ENCODE assay signal across 11 cellular contexts in the genomic region with DNA sequence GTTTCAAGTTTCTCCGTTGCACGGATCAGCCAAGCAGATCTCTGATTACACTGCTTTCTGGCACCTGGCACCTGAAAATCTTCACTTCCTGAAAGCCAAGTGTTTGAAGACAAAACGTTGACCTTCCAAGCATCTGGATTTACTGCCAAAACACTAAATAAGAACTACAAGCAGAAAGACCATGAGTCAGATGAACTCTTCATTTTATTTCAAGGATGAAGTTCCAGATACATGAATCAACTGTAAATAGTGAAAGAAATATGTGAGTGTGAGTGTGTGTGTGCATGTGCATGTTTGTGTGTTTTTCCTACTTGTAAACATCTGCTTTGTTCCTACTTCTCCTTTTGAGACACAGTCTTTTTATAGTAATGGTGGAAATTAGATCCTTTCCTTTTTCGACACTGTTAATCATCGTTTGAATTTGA. TPM values are rescaled to one million over a fixed set of nuclear protein-coding genes. Genes with fewer than 3 reads are reported as not detected.
A peak's percentile ranks its signal among the peaks of the same experiment; 100 is the strongest.
DNase-seq lines count a peak whose midpoint lies in the region; ATAC-seq and TF ChIP-seq lines count a peak whose summit lies in the region.
"Had no signal": no experiment of that assay in that cellular context is flagged by ENCODE, and none has a peak within 500 bp of the region (broad histone marks: within the 10 kb centered on the region; RNA-seq: fewer than 3 reads in every experiment).

No MANE protein-coding gene starts in this region.

- H3K27me3 ChIP-seq in IMR-90 (ENCODE audit: control insufficient read depth, insufficient read depth, low read length) (no peaks in the 10 kb centered on the region), ascending aorta (no peaks in the 10 kb centered on the region), colonic mucosa (no peaks in the 10 kb centered on the region)

- no CpG with 5 or more reads among the region's 5 CpGs for WGBS in IMR-90 (ENCODE audit: extremely low coverage in 2 of 2, insufficient read length in 1 of 2), 2 experiments

- intact Hi-C loops in IMR-90 (cut with micrococcal nuclease) (loop anchor here (5.0 kb wide), 1 partner anchor 53 kb away; no protein-coding TSS in a partner anchor), ascending aorta (cut with DNase I) (loop anchor here (10.0 kb wide), 1 partner anchor 1065 kb away; no protein-coding TSS in a partner anchor), colonic mucosa (cut with DNase I) (no loop called here)

- no peak overlapping the region for H4K5ac ChIP-seq in IMR-90 (ENCODE audit: low read depth, low read length)

- DNase-seq in AG08396 (ENCODE audit: low spot score) (peak; percentile 38), IMR-90 (peak; percentile 88), ascending aorta (ENCODE audit: low spot score in 2 of 2) (no peak), kidney glomerular epithelial cell (lab: John Stamatoyannopoulos, UW) (peak; percentile 36), COR-L47 (lab: John Stamatoyannopoulos, UW) (no peak), colonic mucosa (no peak), inferior parietal cortex (ENCODE audit: extremely low spot score) (no peak)
- DNase-seq: MM.1S; stimulated activated naive B cell treated with anti-CD40 and anti-IgM and Interleukin-4, amounts not matched to agents 10 μg/mL and 1 μg/mL and 100 μg/mL, for 72 hours had no signal

- H3K9ac ChIP-seq in IMR-90 (ENCODE audit: low read depth, low read length) (no peak overlapping the region), colonic mucosa (ENCODE audit: low read depth in 2 of 2, low read length in 2 of 2) (no peak overlapping the region)

- CTCF ChIA-PET in IMR-90 (lab: Yijun Ruan, JAX) = interaction anchor here (2.0 kb wide), 1 partner anchor 11 kb away, joined by 7 read pairs; no protein-coding TSS in a partner anchor

- H2AK5ac ChIP-seq in IMR-90 (ENCODE audit: low read depth, low read length) = no peak overlapping the region

- H3K9me3 ChIP-seq in IMR-90 (ENCODE audit: control insufficient read depth, insufficient read depth, low read length) = no peaks in the 10 kb centered on the region
- H3K9me3 ChIP-seq in ascending aorta = no peaks in the 10 kb centered on the region
- no peaks in the 10 kb centered on the region for H3K9me3 ChIP-seq in colonic mucosa

- H2BK120ac ChIP-seq in IMR-90 (ENCODE audit: low read depth, low read length) = peak overlapping the region; percentile 76; the same call in 1 of the 2 replicates

- H3K27ac ChIP-seq in IMR-90 (ENCODE audit: insufficient read depth, low read length) = peak overlapping the region; percentile 66; the same call in 1 of the 2 replicates
- H3K27ac ChIP-seq in ascending aorta = peak overlapping the region; percentile 50 to 67
- H3K27ac ChIP-seq in colonic mucosa = no peak overlapping the region
- H3K27ac ChIP-seq: C4-2B had no signal

- no peaks in the 10 kb centered on the region for H3K79me1 ChIP-seq in IMR-90 (ENCODE audit: low read depth in 1 of 2, low read length in 2 of 2)

- no peaks in the 10 kb centered on the region for H4K20me1 ChIP-seq in IMR-90 (ENCODE audit: insufficient read depth, low read length)

- H2BK15ac ChIP-seq in IMR-90 (ENCODE audit: low read depth, low read length) = no peak overlapping the region

- H2AFZ ChIP-seq in IMR-90 (replicated peaks; ENCODE audit: low read length, poor library complexity) = no peak overlapping the region

- TF ChIP-seq POLR2A in IMR-90 (IDR thresholded peaks at IDR 0.05; ENCODE audit: low read depth, low read length) = no peak

- H2AK9ac ChIP-seq in IMR-90 (replicated peaks; ENCODE audit: low read depth, low read length, poor library complexity) = no peak overlapping the region

- H3K23ac ChIP-seq in IMR-90 (ENCODE audit: low read depth, low read length) = no peak overlapping the region

- peaks cover 5% of the 10 kb centered on the region; the same call in 1 of the 2 replicates for H3K9me1 ChIP-seq in IMR-90 (ENCODE audit: insufficient read depth, low read length)

- in situ Hi-C loops in IMR-90 (cut with MboI; ENCODE audit: low sequenced_read_pairs) = no loop called here

- dilution Hi-C loops in IMR-90 (cut with HindIII; ENCODE audit: low sequenced_read_pairs, unreplicated experiment) = no loop called here

- 0 out of 4 replicates have a peak overlapping the region, but pooled peaks of 1 of the 2 experiments have one; percentile 20 for H4K8ac ChIP-seq in IMR-90 (ENCODE audit: low read depth in 2 of 2, low read length in 2 of 2)

- H3K56ac ChIP-seq in IMR-90 (ENCODE audit: extremely low read depth, insufficient read depth, low read length) = peak overlapping the region; percentile 7; the same call in 1 of the 2 replicates

- H3K4me3 ChIP-seq in IMR-90 (ENCODE audit: insufficient read depth, low read depth, low read length) (no peak overlapping the region), ascending aorta (peak overlapping the region; percentile 14), colonic mucosa (no peak overlapping the region)

- TF ChIP-seq CTCF in IMR-90 (conservative IDR thresholded peaks at IDR 0.05; ENCODE audit: low read depth, low read length) = no peak
- TF ChIP-seq CTCF in ascending aorta (IDR thresholded peaks at IDR 0.05) = no peak
- TF ChIP-seq CTCF in colonic mucosa (IDR thresholded peaks at IDR 0.05) = no peak

- no peak overlapping the region for H2BK20ac ChIP-seq in IMR-90 (ENCODE audit: low read depth, low read length)

- H2BK5ac ChIP-seq in IMR-90 (ENCODE audit: low read depth, low read length, poor library complexity, severe bottlenecking) = peak overlapping the region; percentile 92

- POLR2A ChIA-PET in IMR-90 (lab: Charles Lee; ENCODE audit: unreplicated experiment) = no interaction called here

- H3K14ac ChIP-seq in IMR-90 (replicated peaks; ENCODE audit: low read depth, low read length) = no peak overlapping the region

- H3K4me1 ChIP-seq in IMR-90 (ENCODE audit: control insufficient read depth, insufficient read depth, low read length) (peaks cover 4% of the 10 kb centered on the region; the same call in 1 of the 2 replicates), ascending aorta (peaks cover 0 to 17% of the 10 kb centered on the region in 2 donors), colonic mucosa (no peaks in the 10 kb centered on the region)

- H3K36me3 ChIP-seq in IMR-90 (ENCODE audit: control insufficient read depth, insufficient read depth, low read length) (no peaks in the 10 kb centered on the region), ascending aorta (no peaks in the 10 kb centered on the region), colonic mucosa (no peaks in the 10 kb centered on the region)

- peak; percentile 85 for ATAC-seq in IMR-90 (ENCODE audit: low read depth)
- no peak for ATAC-seq in GM19395 (IDR thresholded peaks at IDR 0.05; ENCODE audit: unreplicated experiment)
- ATAC-seq: stimulated activated naive B cell treated with anti-CD40 and anti-IgM and Interleukin-4, amounts not matched to agents 10 μg/mL and 1 μg/mL and 100 μg/mL, for 72 hours had no signal

- peak overlapping the region; percentile 2; the same call in 1 of the 2 replicates for H3K18ac ChIP-seq in IMR-90 (ENCODE audit: low read depth, low read length)

- no TSS peak for BruUV-seq in IMR-90 (replicated peaks; lab: Mats Ljungman, UMichigan)

- TF ChIP-seq RAD21 in IMR-90 (IDR thresholded peaks at IDR 0.05; ENCODE audit: low read length) = no peak

- H3K4ac ChIP-seq in IMR-90 (ENCODE audit: low read depth, low read length) = no peak overlapping the region; the same call in 1 of the 2 replicates

- no peak overlapping the region for H4K91ac ChIP-seq in IMR-90 (ENCODE audit: insufficient read depth, low read depth, low read length)

- H3K4me2 ChIP-seq in IMR-90 (ENCODE audit: low read depth, low read length) = peak overlapping the region; percentile 45

TF ChIP-seq in IMR-90, 13 proteins besides CTCF, POLR2A, EP300 and RAD21:
- no peak for TF ChIP-seq CHD1 (IDR thresholded peaks at IDR 0.05; ENCODE audit: low read depth, low read length)
- peak; percentile 66 for TF ChIP-seq FOS (IDR thresholded peaks at IDR 0.05; ENCODE audit: low read depth, low read length)
- no peak for TF ChIP-seq MAFK (IDR thresholded peaks at IDR 0.05; ENCODE audit: low read depth, low read length)
- TF ChIP-seq BHLHE40 (IDR thresholded peaks at IDR 0.05; ENCODE audit: low read depth, low read length) = peak; percentile 93
- TF ChIP-seq, protein P1, sequence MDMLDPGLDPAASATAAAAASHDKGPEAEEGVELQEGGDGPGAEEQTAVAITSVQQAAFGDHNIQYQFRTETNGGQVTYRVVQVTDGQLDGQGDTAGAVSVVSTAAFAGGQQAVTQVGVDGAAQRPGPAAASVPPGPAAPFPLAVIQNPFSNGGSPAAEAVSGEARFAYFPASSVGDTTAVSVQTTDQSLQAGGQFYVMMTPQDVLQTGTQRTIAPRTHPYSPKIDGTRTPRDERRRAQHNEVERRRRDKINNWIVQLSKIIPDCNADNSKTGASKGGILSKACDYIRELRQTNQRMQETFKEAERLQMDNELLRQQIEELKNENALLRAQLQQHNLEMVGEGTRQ (IDR thresholded peaks at IDR 0.05; ENCODE audit: low read depth, low read length) = no peak

RNA-seq across cellular contexts. Expression of gene DTNA, which starts 60.0 kb away (rescaled TPM):
- total RNA-seq in IMR-90 (2012; rRNA removed) = 7.5 and 9.5 TPM in 2 replicates
- 8.7 and 10.8 TPM in 2 replicates for polyA plus RNA-seq in IMR-90 (2012; rRNA removed)
- polyA plus RNA-seq in IMR-90 (2012; cell fraction: cytosol; rRNA removed) = 4.6 and 4.8 TPM in 2 replicates
- 5.2 and 21.0 TPM in 2 replicates for polyA plus RNA-seq in IMR-90 (2012; cell fraction: nucleus; rRNA removed; ENCODE audit: low replicate concordance)
- total RNA-seq in ascending aorta = 7.3 TPM
- 1 to 10 TPM; 1.3 to 7.5 TPM for total RNA-seq in colonic mucosa

Comparison
In these comparisons a context has a peak if more than half of its experiments do, and no peak if none do; other contexts are left out.
1. DNase-seq: peak in AG08396 (single experiment), IMR-90 (single experiment) and kidney glomerular epithelial cell (single experiment); none in ascending aorta (0 of 2), COR-L47 (single experiment), colonic mucosa (single experiment) and inferior parietal cortex (single experiment).
2. H3K4me3 ChIP-seq: peak in ascending aorta (2 of 2); none in IMR-90 (single experiment) and colonic mucosa (single experiment).